1 cellular context compared by ENCODE assay signal in the genomic region with DNA sequence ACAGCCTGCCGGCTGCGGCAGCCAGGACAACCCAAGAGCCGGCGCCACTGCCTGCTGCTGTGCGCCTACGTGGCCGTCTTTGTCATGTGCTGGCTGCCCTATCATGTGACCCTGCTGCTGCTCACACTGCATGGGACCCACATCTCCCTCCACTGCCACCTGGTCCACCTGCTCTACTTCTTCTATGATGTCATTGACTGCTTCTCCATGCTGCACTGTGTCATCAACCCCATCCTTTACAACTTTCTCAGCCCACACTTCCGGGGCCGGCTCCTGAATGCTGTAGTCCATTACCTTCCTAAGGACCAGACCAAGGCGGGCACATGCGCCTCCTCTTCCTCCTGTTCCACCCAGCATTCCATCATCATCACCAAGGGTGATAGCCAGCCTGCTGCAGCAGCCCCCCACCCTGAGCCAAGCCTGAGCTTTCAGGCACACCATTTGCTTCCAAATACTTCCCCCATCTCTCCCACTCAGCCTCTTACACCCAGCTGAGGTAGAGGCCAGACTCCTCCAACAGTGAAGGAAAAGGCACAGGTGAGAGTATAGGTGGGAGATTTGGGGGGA.
TF ChIP-seq lines count a peak whose summit lies in the region.

No MANE protein-coding gene starts in this region.

TF ChIP-seq in HEK293, 187 proteins besides CTCF, POLR2A, EP300 and RAD21 (continued from another document):
- TF ChIP-seq ZNF677 (tag by site-specific recombination; IDR thresholded peaks at IDR 0.05) (no peak), ZNF19 (tag by site-specific recombination; IDR thresholded peaks at IDR 0.05; ENCODE audit: low read depth) (no peak), ZBTB48 (tag by site-specific recombination; IDR thresholded peaks at IDR 0.05) (no peak)
- TF ChIP-seq, protein P1, sequence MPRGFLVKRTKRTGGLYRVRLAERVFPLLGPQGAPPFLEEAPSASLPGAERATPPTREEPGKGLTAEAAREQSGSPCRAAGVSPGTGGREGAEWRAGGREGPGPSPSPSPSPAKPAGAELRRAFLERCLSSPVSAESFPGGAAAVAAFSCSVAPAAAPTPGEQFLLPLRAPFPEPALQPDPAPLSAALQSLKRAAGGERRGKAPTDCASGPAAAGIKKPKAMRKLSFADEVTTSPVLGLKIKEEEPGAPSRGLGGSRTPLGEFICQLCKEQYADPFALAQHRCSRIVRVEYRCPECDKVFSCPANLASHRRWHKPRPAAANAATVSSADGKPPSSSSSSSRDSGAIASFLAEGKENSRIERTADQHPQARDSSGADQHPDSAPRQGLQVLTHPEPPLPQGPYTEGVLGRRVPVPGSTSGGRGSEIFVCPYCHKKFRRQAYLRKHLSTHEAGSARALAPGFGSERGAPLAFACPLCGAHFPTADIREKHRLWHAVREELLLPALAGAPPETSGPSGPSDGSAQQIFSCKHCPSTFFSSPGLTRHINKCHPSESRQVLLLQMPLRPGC (tag by site-specific recombination; IDR thresholded peaks at IDR 0.05) = no peak
